15 cellular contexts compared by ENCODE assay signal in the genomic region with DNA sequence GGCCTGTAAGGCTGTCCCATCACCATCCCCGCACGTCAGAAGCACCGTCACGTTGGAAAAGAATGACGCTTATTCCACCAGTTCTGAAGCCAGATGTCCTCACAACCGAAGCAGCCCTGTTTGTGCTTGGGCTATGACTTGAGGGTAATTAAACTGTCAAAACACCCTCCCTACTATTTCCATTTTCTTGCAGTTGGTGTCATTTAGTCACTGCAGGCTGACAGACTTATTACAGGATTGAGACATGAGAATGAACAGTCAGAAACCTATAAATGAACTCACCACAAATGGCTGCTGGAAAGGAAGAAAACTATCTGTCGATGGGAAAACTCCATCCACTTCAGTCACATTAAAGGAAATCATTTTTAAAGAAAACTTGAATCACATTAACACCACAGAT.
"Had no signal": no experiment of that assay in that cellular context is flagged by ENCODE, and none has a peak within 500 bp of the region (broad histone marks: within the 10 kb centered on the region; RNA-seq: fewer than 3 reads in every experiment).

No MANE protein-coding gene starts in this region.

- H3K9me3 ChIP-seq: ascending aorta, breast epithelium, pancreas, right lobe of liver, upper lobe of right lung had no signal

- H3K4me2 ChIP-seq: smooth muscle cell had no signal

- ATAC-seq: activated CD4-positive, CD25-positive, alpha-beta regulatory T cell treated with anti-CD3 and anti-CD28 coated beads, Interleukin-2, amount 50 U/mL, for 24 hours; pancreas; right lobe of liver; SK-N-SH treated with all-trans-retinoic acid at 6 μM for 48 hours; T-cell; upper lobe of right lung had no signal

- H3K27me3 Mint-ChIP-seq: T-cell had no signal

- H3K4me3 Mint-ChIP-seq: T-cell had no signal

- H3K36me3 ChIP-seq: breast epithelium, pancreas had no signal

- H3K27ac ChIP-seq: ascending aorta, breast epithelium, pancreas, right lobe of liver, upper lobe of right lung had no signal

- H3K27me3 ChIP-seq: ascending aorta, breast epithelium, pancreas, right lobe of liver, upper lobe of right lung had no signal

- DNase-seq: activated CD8-positive, alpha-beta memory T cell treated with anti-CD3 and anti-CD28 coated beads for 24 hours; activated CD8-positive, alpha-beta memory T cell treated with anti-CD3 and anti-CD28 coated beads, Interleukin-2, amount 50 U/mL, for 48 hours; cerebellar nuclear complex; effector CD4-positive, alpha-beta T cell; pancreas; right lobe of liver; stimulated activated CD4-positive, alpha-beta T cell treated with anti-CD3 and anti-CD28 coated beads, Interleukin-4, amount 100 ng/mL, for 1 hour; T-cell; T-helper 9 cell; upper lobe of right lung had no signal

- H3K9me3 Mint-ChIP-seq: T-cell had no signal

- H3K4me1 ChIP-seq: ascending aorta, breast epithelium, pancreas, right lobe of liver, upper lobe of right lung had no signal

- H3K4me3 ChIP-seq: ascending aorta, breast epithelium, pancreas, right lobe of liver, smooth muscle cell, upper lobe of right lung had no signal
